In the genomic region with DNA sequence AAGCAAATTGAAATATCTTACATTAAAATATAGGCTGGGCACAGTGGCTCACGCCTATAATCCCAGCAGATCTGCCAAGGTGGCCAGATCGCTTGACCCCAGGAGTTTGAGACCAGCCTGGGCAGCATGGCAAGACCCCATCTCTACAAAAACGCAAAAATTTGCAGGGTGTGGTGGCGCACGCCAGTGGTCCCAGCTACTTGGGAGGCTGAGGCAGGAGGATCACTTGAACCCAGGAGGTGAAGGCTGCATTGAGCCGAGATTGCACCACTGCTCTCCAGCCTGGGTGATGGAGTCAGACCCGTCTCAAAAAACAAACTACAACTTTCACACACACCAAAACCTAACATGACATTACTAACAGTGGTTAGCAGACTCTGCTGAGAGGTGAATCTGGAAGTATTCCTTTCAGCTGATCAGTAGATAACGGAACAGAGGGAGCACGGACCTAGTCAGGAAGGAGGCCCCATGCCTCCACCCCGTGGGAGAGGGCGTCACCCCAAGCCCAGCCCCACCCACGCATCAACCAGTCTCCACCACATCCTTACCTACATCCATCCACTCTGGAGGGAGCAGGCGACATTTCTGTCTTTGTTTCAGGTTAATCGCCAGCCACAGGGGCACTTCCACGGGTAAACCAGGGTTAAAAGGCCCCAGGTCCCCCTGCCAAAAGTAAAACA, we compare ENCODE assay signal across 10 cellular contexts. TPM values are rescaled to one million over a fixed set of nuclear protein-coding genes. Genes with fewer than 3 reads are reported as not detected.
DNase-seq lines count a peak whose midpoint lies in the region; ATAC-seq, FAIRE-seq and TF ChIP-seq lines count a peak whose summit lies in the region.
"Had no signal": no experiment of that assay in that cellular context is flagged by ENCODE, and none has a peak within 500 bp of the region (broad histone marks: within the 10 kb centered on the region; RNA-seq: fewer than 3 reads in every experiment).

No MANE protein-coding gene starts in this region.

- H3K4me3 ChIP-seq in CD8-positive, alpha-beta T cell (ENCODE audit: low read depth, low read length) = no peak overlapping the region
- no peak overlapping the region; a peak in 1 of 4 replicates for H3K4me3 ChIP-seq in HCT116 (replicated peaks in 1 of 2; ENCODE audit: low read depth in 1 of 2, low read length in 2 of 2)
- H3K4me3 ChIP-seq: suprapubic skin had no signal

- ATAC-seq in CD8-positive, alpha-beta T cell = no peak
- ATAC-seq in HCT116 (no peak), HG03354 (IDR thresholded peaks at IDR 0.05; ENCODE audit: poor library complexity, severe bottlenecking, unreplicated experiment) (no peak), GM19035 (IDR thresholded peaks at IDR 0.05; ENCODE audit: unreplicated experiment) (no peak)
- ATAC-seq: left lung had no signal

- no peaks in the 10 kb centered on the region for H3K27me3 ChIP-seq in CD8-positive, alpha-beta T cell (ENCODE audit: insufficient read depth, low read length)
- H3K27me3 ChIP-seq in HCT116 (ENCODE audit: insufficient read depth, low read length) = no peaks in the 10 kb centered on the region
- H3K27me3 ChIP-seq: suprapubic skin had no signal

- H3K4me1 ChIP-seq in CD8-positive, alpha-beta T cell (ENCODE audit: insufficient read depth, low read length) = peaks cover 7% of the 10 kb centered on the region
- H3K4me1 ChIP-seq in HCT116 (ENCODE audit: control insufficient read depth in 1 of 2, insufficient read depth in 2 of 2, low read length in 2 of 2) = peaks cover 14 to 24% of the 10 kb centered on the region in 2 experiments

- no peaks in the 10 kb centered on the region for H3K27me3 Mint-ChIP-seq in CD8-positive, alpha-beta T cell (ENCODE audit: low read depth)
- H3K27me3 Mint-ChIP-seq in mesothelial cell of epicardium (ENCODE audit: low read depth) = peaks cover 2% of the 10 kb centered on the region

- H2AFZ ChIP-seq in HCT116 (ENCODE audit: low read depth, low read length, poor library complexity, severe bottlenecking) = no peak overlapping the region

- TSS peak; percentile 38 for BruUV-seq in HCT116 (replicated peaks; lab: Mats Ljungman, UMichigan)

- H3K27ac ChIP-seq in CD8-positive, alpha-beta T cell (ENCODE audit: low read depth, low read length) = no peak overlapping the region
- no peak overlapping the region for H3K27ac ChIP-seq in HCT116 (ENCODE audit: low read depth, low read length)
- H3K27ac ChIP-seq: left lung, suprapubic skin had no signal

- H3K4me1 Mint-ChIP-seq in CD8-positive, alpha-beta T cell (ENCODE audit: low read depth) = peaks cover 2% of the 10 kb centered on the region
- H3K4me1 Mint-ChIP-seq in mesothelial cell of epicardium = peaks cover 22% of the 10 kb centered on the region

- CTCF ChIA-PET in CD8-positive, alpha-beta T cell (lab: Charles Lee) = no interaction called here
- CTCF ChIA-PET in HCT116 (lab: Charles Lee) = no interaction called here

- no peak for TF ChIP-seq RAD21 in HCT116 (IDR thresholded peaks at IDR 0.05; ENCODE audit: low read depth)

- no peak for TF ChIP-seq CTCF in CD8-positive, alpha-beta T cell (IDR thresholded peaks at IDR 0.05)
- TF ChIP-seq CTCF in HCT116 (IDR thresholded peaks at IDR 0.05 in 2 of 3, conservative IDR thresholded peaks at IDR 0.05 in 1 of 3; ENCODE audit: borderline replicate concordance in 1 of 3, insufficient read depth in 1 of 3, low read depth in 2 of 3, low read length in 2 of 3) (no peak), mesothelial cell of epicardium (IDR thresholded peaks at IDR 0.05; ENCODE audit: unreplicated experiment) (no peak)

- H3K9me2 ChIP-seq in HCT116 (ENCODE audit: insufficient read depth) = no peaks in the 10 kb centered on the region

- DNase-seq in CD8-positive, alpha-beta T cell = peak in 1 of 7 experiments; percentile 17
- DNase-seq in HCT116 (ENCODE audit: low read depth, low spot score) = no peak
- peak; percentile 26 to 43 for DNase-seq in activated CD4-positive, alpha-beta T cell treated with anti-CD3 and anti-CD28 coated beads, Interleukin-2, amount 50 U/mL, for 48 hours
- no peak for DNase-seq in mesothelial cell of epicardium (ENCODE audit: low spot score in 2 of 2, unreplicated experiment in 2 of 2)
- no peak for DNase-seq in NCI-H1048 (lab: John Stamatoyannopoulos, UW)
- DNase-seq in frontal cortex (ENCODE audit: low spot score in 2 of 2) = no peak
- DNase-seq: left lung had no signal

- no peak for FAIRE-seq in frontal cortex (lab: Jason Lieb, UNC)

- peak overlapping the region; percentile 98 for H3K4me2 ChIP-seq in HCT116 (ENCODE audit: low read length)

- H3K36me3 Mint-ChIP-seq in CD8-positive, alpha-beta T cell = no peaks in the 10 kb centered on the region
- no peaks in the 10 kb centered on the region for H3K36me3 Mint-ChIP-seq in mesothelial cell of epicardium

- no peaks in the 10 kb centered on the region; the same call in 1 of the 2 replicates for H4K20me1 ChIP-seq in HCT116 (ENCODE audit: insufficient read depth)

- no peaks in the 10 kb centered on the region for H3K9me3 Mint-ChIP-seq in CD8-positive, alpha-beta T cell
- no peaks in the 10 kb centered on the region for H3K9me3 Mint-ChIP-seq in mesothelial cell of epicardium

- intact Hi-C loops in CD8-positive, alpha-beta T cell (cut with DNase I, micrococcal nuclease) = loop anchor here in 1 of 2 experiments (5.0 to 10.0 kb wide), 2 partner anchors 115 to 1502 kb away; partner anchors contain the start of gene TAF1C
- intact Hi-C loops in HCT116 (cut with micrococcal nuclease) = no loop called here

- no peak overlapping the region for H3K27ac Mint-ChIP-seq in CD8-positive, alpha-beta T cell
- no peak overlapping the region for H3K27ac Mint-ChIP-seq in mesothelial cell of epicardium

- POLR2A ChIA-PET in CD8-positive, alpha-beta T cell (lab: Charles Lee) = no interaction called here
- POLR2A ChIA-PET in HCT116 (lab: Charles Lee) = no interaction called here

- RAD21 ChIA-PET in HCT116 (lab: Charles Lee; ENCODE audit: low non-redundant PET in 1 of 2, low total read pairs in 2 of 2, uncharacterized antibody in 2 of 2, unreplicated experiment in 2 of 2) = no interaction called here

- H3K36me3 ChIP-seq in CD8-positive, alpha-beta T cell (ENCODE audit: insufficient read depth, low read length) = no peaks in the 10 kb centered on the region
- H3K36me3 ChIP-seq in HCT116 (ENCODE audit: control insufficient read depth in 1 of 2, insufficient read depth in 2 of 2, low read length in 2 of 2) = peaks cover 5 to 12% of the 10 kb centered on the region in 2 experiments; a peak in 1 of 4 replicates
- H3K36me3 ChIP-seq: left lung, suprapubic skin had no signal

- peak overlapping the region; percentile 74 for H3K4me3 Mint-ChIP-seq in CD8-positive, alpha-beta T cell
- peak overlapping the region; percentile 67 for H3K4me3 Mint-ChIP-seq in mesothelial cell of epicardium

- H3K9me3 ChIP-seq in CD8-positive, alpha-beta T cell (ENCODE audit: low read length) = no peaks in the 10 kb centered on the region
- no peaks in the 10 kb centered on the region for H3K9me3 ChIP-seq in HCT116 (ENCODE audit: control insufficient read depth in 1 of 2, insufficient read depth in 1 of 2, low read depth in 1 of 2, low read length in 2 of 2)
- H3K9me3 ChIP-seq: left lung, suprapubic skin had no signal

- peaks cover 61% of the 10 kb centered on the region for H3K79me2 ChIP-seq in HCT116 (ENCODE audit: insufficient read depth, low read length)

- no peak for TF ChIP-seq POLR2A in HCT116 (IDR thresholded peaks at IDR 0.05; ENCODE audit: borderline replicate concordance, extremely low read depth, insufficient read depth, insufficient read length)

- no peak overlapping the region for H3K9ac ChIP-seq in HCT116 (ENCODE audit: low read length)

TF ChIP-seq in HCT116, 20 proteins besides CTCF, POLR2A, EP300 and RAD21 (continues in another document):
- TF ChIP-seq EZH2 (IDR thresholded peaks at IDR 0.05) = no peak
- TF ChIP-seq, protein P1, sequence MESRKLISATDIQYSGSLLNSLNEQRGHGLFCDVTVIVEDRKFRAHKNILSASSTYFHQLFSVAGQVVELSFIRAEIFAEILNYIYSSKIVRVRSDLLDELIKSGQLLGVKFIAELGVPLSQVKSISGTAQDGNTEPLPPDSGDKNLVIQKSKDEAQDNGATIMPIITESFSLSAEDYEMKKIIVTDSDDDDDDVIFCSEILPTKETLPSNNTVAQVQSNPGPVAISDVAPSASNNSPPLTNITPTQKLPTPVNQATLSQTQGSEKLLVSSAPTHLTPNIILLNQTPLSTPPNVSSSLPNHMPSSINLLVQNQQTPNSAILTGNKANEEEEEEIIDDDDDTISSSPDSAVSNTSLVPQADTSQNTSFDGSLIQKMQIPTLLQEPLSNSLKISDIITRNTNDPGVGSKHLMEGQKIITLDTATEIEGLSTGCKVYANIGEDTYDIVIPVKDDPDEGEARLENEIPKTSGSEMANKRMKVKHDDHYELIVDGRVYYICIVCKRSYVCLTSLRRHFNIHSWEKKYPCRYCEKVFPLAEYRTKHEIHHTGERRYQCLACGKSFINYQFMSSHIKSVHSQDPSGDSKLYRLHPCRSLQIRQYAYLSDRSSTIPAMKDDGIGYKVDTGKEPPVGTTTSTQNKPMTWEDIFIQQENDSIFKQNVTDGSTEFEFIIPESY (IDR thresholded peaks at IDR 0.05; ENCODE audit: extremely low read depth, insufficient replicate concordance, low read length) = no peak
- no peak for TF ChIP-seq ZFX (IDR thresholded peaks at IDR 0.05)
- TF ChIP-seq YY1 (IDR thresholded peaks at IDR 0.05; ENCODE audit: extremely low read depth, insufficient replicate concordance, low read depth, low read length) = no peak
- TF ChIP-seq SIN3A (IDR thresholded peaks at IDR 0.05; ENCODE audit: low read depth) = no peak
- TF ChIP-seq JUND (IDR thresholded peaks at IDR 0.05) = no peak
- no peak for TF ChIP-seq POLR2AphosphoS5 (IDR thresholded peaks at IDR 0.05; ENCODE audit: low read depth, low read length)
- no peak for TF ChIP-seq TCF7L2 (IDR thresholded peaks at IDR 0.05; ENCODE audit: borderline replicate concordance, extremely low read depth, insufficient read depth, insufficient read length)
- no peak for TF ChIP-seq CEBPB (IDR thresholded peaks at IDR 0.05; ENCODE audit: low read depth)

RNA-seq across cellular contexts. Expression of gene GINS2, which starts 1.7 kb away (rescaled TPM):
- total RNA-seq in CD8-positive, alpha-beta T cell = 1 to 10 TPM in 1 of 2 experiments, under 1 TPM in 1; 0.58 to 1.0 TPM
- 53.3 TPM for total RNA-seq in HCT116 (2021; ENCODE audit: unreplicated experiment)
- polyA plus RNA-seq in HCT116 (2012) = 10.8 and 19.4 TPM in 2 replicates
- 13.4 to 15.3 TPM (median 14.8 TPM) in 3 replicates for total RNA-seq in mesothelial cell of epicardium
- total RNA-seq in frontal cortex = 4.9 TPM

Comparison
In these comparisons a context has a peak if more than half of its experiments do, and no peak if none do; other contexts are left out.
1. DNase-seq: peak in activated CD4-positive, alpha-beta T cell treated with anti-CD3 and anti-CD28 coated beads, Interleukin-2, amount 50 U/mL, for 48 hours (2 of 2); none in HCT116 (single experiment), mesothelial cell of epicardium (0 of 2), NCI-H1048 (single experiment) and frontal cortex (0 of 2).